In genomic region chr5:137833463-137833862, GRCh38 we compare ENCODE assay signal across 1 cellular context.
TF ChIP-seq lines count a peak whose summit lies in the region.

No MANE protein-coding gene starts in this region.

TF ChIP-seq in HCT116, 20 proteins besides CTCF, POLR2A, EP300 and RAD21:
- TF ChIP-seq ZBTB33 (IDR thresholded peaks at IDR 0.05; ENCODE audit: extremely low read depth, insufficient replicate concordance, low read length) (no peak), ATF3 (IDR thresholded peaks at IDR 0.05) (peak; percentile 70; the same call in 1 of the 2 replicates), SP1 (IDR thresholded peaks at IDR 0.05; ENCODE audit: low read depth) (peak; percentile 94), ZFX (IDR thresholded peaks at IDR 0.05) (no peak), EGR1 (IDR thresholded peaks at IDR 0.05; ENCODE audit: low read depth) (0 out of 2 replicates have a peak, but pooled peaks have one; percentile 17), CEBPB (IDR thresholded peaks at IDR 0.05; ENCODE audit: low read depth) (peak; percentile 70), ZNF274 (IDR thresholded peaks at IDR 0.05; ENCODE audit: low read depth, low read length) (no peak), ELF1 (IDR thresholded peaks at IDR 0.05; ENCODE audit: borderline replicate concordance, low read depth) (no peak), FOSL1 (IDR thresholded peaks at IDR 0.05; ENCODE audit: low read depth) (peak; percentile 96), SIN3A (IDR thresholded peaks at IDR 0.05; ENCODE audit: low read depth) (peak; percentile 92), CBX3 (IDR thresholded peaks at IDR 0.05; ENCODE audit: low read depth) (peak; percentile 93), POLR2AphosphoS5 (IDR thresholded peaks at IDR 0.05; ENCODE audit: low read depth, low read length) (peak; percentile 52; the same call in 1 of the 2 replicates), TCF7L2 (IDR thresholded peaks at IDR 0.05; ENCODE audit: borderline replicate concordance, extremely low read depth, insufficient read depth, insufficient read length) (peak; percentile 95), YY1 (IDR thresholded peaks at IDR 0.05; ENCODE audit: extremely low read depth, insufficient replicate concordance, low read depth, low read length) (peak; percentile 88), EZH2phosphoT487 (IDR thresholded peaks at IDR 0.05; ENCODE audit: borderline replicate concordance) (no peak), SRF (IDR thresholded peaks at IDR 0.05; ENCODE audit: low read depth) (peak; percentile 78; the same call in 1 of the 2 replicates), JUND (IDR thresholded peaks at IDR 0.05) (peak; percentile 99), EZH2 (IDR thresholded peaks at IDR 0.05) (no peak)
- TF ChIP-seq, protein P1, sequence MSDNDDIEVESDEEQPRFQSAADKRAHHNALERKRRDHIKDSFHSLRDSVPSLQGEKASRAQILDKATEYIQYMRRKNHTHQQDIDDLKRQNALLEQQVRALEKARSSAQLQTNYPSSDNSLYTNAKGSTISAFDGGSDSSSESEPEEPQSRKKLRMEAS (IDR thresholded peaks at IDR 0.05) = peak; percentile 52; the same call in 1 of the 2 replicates
- TF ChIP-seq, protein P2, sequence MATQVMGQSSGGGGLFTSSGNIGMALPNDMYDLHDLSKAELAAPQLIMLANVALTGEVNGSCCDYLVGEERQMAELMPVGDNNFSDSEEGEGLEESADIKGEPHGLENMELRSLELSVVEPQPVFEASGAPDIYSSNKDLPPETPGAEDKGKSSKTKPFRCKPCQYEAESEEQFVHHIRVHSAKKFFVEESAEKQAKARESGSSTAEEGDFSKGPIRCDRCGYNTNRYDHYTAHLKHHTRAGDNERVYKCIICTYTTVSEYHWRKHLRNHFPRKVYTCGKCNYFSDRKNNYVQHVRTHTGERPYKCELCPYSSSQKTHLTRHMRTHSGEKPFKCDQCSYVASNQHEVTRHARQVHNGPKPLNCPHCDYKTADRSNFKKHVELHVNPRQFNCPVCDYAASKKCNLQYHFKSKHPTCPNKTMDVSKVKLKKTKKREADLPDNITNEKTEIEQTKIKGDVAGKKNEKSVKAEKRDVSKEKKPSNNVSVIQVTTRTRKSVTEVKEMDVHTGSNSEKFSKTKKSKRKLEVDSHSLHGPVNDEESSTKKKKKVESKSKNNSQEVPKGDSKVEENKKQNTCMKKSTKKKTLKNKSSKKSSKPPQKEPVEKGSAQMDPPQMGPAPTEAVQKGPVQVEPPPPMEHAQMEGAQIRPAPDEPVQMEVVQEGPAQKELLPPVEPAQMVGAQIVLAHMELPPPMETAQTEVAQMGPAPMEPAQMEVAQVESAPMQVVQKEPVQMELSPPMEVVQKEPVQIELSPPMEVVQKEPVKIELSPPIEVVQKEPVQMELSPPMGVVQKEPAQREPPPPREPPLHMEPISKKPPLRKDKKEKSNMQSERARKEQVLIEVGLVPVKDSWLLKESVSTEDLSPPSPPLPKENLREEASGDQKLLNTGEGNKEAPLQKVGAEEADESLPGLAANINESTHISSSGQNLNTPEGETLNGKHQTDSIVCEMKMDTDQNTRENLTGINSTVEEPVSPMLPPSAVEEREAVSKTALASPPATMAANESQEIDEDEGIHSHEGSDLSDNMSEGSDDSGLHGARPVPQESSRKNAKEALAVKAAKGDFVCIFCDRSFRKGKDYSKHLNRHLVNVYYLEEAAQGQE (IDR thresholded peaks at IDR 0.05; ENCODE audit: low read depth) = no peak
TF ChIP-seq in HCT116: peak in this region for 13.
